In genomic region chr3:150308481-150308918, GRCh38 we compare ENCODE assay signal across 1 cellular context.
TF ChIP-seq lines count a peak whose summit lies in the region.

No MANE protein-coding gene starts in this region.

TF ChIP-seq in GM23338, 12 proteins besides CTCF, POLR2A, EP300 and RAD21:
- TF ChIP-seq ZNF462 (CRISPR knock-in tag; IDR thresholded peaks at IDR 0.05) (no peak), NANOG (IDR thresholded peaks at IDR 0.05; ENCODE audit: borderline replicate concordance) (no peak), ZNF331 (CRISPR knock-in tag; IDR thresholded peaks at IDR 0.05; ENCODE audit: low read depth) (no peak), CREB1 (CRISPR knock-in tag; IDR thresholded peaks at IDR 0.05; ENCODE audit: low read depth) (no peak), JUNB (IDR thresholded peaks at IDR 0.05; ENCODE audit: unreplicated experiment) (no peak)
